ENCODE assay signal across 8 cellular contexts in genomic region chr17:46194393-46195216, GRCh38. TPM values are rescaled to one million over a fixed set of nuclear protein-coding genes. Genes with fewer than 3 reads are reported as not detected.
A peak's percentile ranks its signal among the peaks of the same experiment; 100 is the strongest.
DNase-seq lines count a peak whose midpoint lies in the region; ATAC-seq, FAIRE-seq and TF ChIP-seq lines count a peak whose summit lies in the region.

No MANE protein-coding gene starts in this region.

- intact Hi-C loops in sigmoid colon (cut with DNase I), result loop anchor here (2.0 to 10.0 kb wide), 3 partner anchors 18 to 77 kb away; no protein-coding TSS in a partner anchor

- H3K27me3 ChIP-seq in gastroesophageal sphincter, result no peaks in the 10 kb centered on the region
- H3K27me3 ChIP-seq in sigmoid colon, result no peaks in the 10 kb centered on the region

- TF ChIP-seq EP300 in gastroesophageal sphincter (IDR thresholded peaks at IDR 0.05) (no peak), sigmoid colon (IDR thresholded peaks at IDR 0.05) (no peak)

- DNase-seq in AG09319 (ENCODE audit: extremely low read depth, low read depth) (no peak), GM12891 (ENCODE audit: insufficient read length, low spot score) (peak; percentile 32), NCI-H82 treated with DMSO at 0.1 percent for 48 hours (lab: John Stamatoyannopoulos, UW; ENCODE audit: unreplicated experiment) (peak; percentile 19), activated T-cell treated with anti-CD3 and anti-CD28 coated beads for 48 hours (ENCODE audit: low read depth) (peak; percentile 33), sigmoid colon (no peak), GOT3 (lab: John Stamatoyannopoulos, UW) (no peak), mesenteric fat pad (ENCODE audit: low spot score) (no peak)

- H3K9me3 ChIP-seq in gastroesophageal sphincter (no peaks in the 10 kb centered on the region), sigmoid colon (no peaks in the 10 kb centered on the region)

- TF ChIP-seq POLR2A in GM12891 (IDR thresholded peaks at IDR 0.05; ENCODE audit: low read depth, low read length) (peak; percentile 85), gastroesophageal sphincter (IDR thresholded peaks at IDR 0.05) (no peak), sigmoid colon (IDR thresholded peaks at IDR 0.05) (no peak)

- H3K36me3 ChIP-seq in gastroesophageal sphincter, result no peaks in the 10 kb centered on the region
- peaks cover 0 to 4% (median 0%) of the 10 kb centered on the region in 4 donors for H3K36me3 ChIP-seq in sigmoid colon

- ATAC-seq in gastroesophageal sphincter, result no peak

- 55 to 57% methylated on average over 9 of the region's 9 CpGs for WGBS in gastroesophageal sphincter (ENCODE audit: low coverage in 1 of 2), 2 donors
- WGBS in sigmoid colon, 2 donors, result 19 to 21% methylated on average over 9 of the region's 9 CpGs

- TF ChIP-seq CTCF in AG09319 (IDR thresholded peaks at IDR 0.05; ENCODE audit: low read depth, low read length) (peak; percentile 52), gastroesophageal sphincter (IDR thresholded peaks at IDR 0.05) (peak in 2 of 4 experiments; percentile 25 to 33), sigmoid colon (IDR thresholded peaks at IDR 0.05) (peak in 1 of 4 experiments; percentile 29)

- H3K4me3 ChIP-seq in gastroesophageal sphincter (peak overlapping the region; percentile 72 to 95), sigmoid colon (peak overlapping the region; percentile 93 to 100 (median 98))

- H3K4me1 ChIP-seq in gastroesophageal sphincter (peaks cover 0 to 64% (median 5%) of the 10 kb centered on the region in 3 donors), sigmoid colon (peaks cover 0 to 56% (median 44%) of the 10 kb centered on the region in 4 donors)

- peak; percentile 94 for FAIRE-seq in GM12891 (lab: Jason Lieb, UNC)

- H3K27ac ChIP-seq in gastroesophageal sphincter (peak overlapping the region; percentile 56 to 100 (median 100)), sigmoid colon (peak overlapping the region; percentile 100)

TF ChIP-seq in GM12891, 5 proteins besides CTCF, POLR2A, EP300 and RAD21:
- TF ChIP-seq SPI1 (IDR thresholded peaks at IDR 0.05; ENCODE audit: low read depth, low read length) (peak; percentile 85), POU2F2 (IDR thresholded peaks at IDR 0.05; ENCODE audit: low read depth, low read length) (peak; percentile 41; the same call in 1 of the 2 replicates), POLR2AphosphoS5 (IDR thresholded peaks at IDR 0.05; ENCODE audit: low read depth, low read length) (peak; percentile 75), TAF1 (IDR thresholded peaks at IDR 0.05; ENCODE audit: low read depth, low read length) (peak; percentile 75; the same call in 1 of the 2 replicates), PAX5 (IDR thresholded peaks at IDR 0.05; ENCODE audit: insufficient read depth, low read length, severe bottlenecking) (no peak)

RNA-seq across cellular contexts. Expression of gene KANSL1, which starts 1.4 kb away (rescaled TPM):
- 16.8 TPM for polyA plus RNA-seq in GM12891 (2012; ENCODE audit: low read depth, missing spikeins)
- total RNA-seq in gastroesophageal sphincter (10 to 100 TPM; 57.7 to 91.2 (median 75.1) TPM), sigmoid colon (100 to 1,000 TPM in 1 of 4 donors, 10 to 100 TPM in 3; 70.7 to 130 (median 79.7) TPM), mesenteric fat pad (67.8 TPM)
- 10 to 100 TPM in 2 of 3 donors, 1 to 10 TPM in 1; 9.7 to 25.0 (median 13.8) TPM for polyA plus RNA-seq in sigmoid colon

Comparison
In these comparisons a context has a peak if more than half of its experiments do, and no peak if none do; other contexts are left out.
1. DNase-seq: peak in GM12891 (single experiment), NCI-H82 treated with DMSO at 0.1 percent for 48 hours (single experiment) and activated T-cell treated with anti-CD3 and anti-CD28 coated beads for 48 hours (single experiment); none in AG09319 (single experiment), sigmoid colon (single experiment), GOT3 (single experiment) and mesenteric fat pad (single experiment).